1 cellular context compared by ENCODE assay signal in the genomic region with DNA sequence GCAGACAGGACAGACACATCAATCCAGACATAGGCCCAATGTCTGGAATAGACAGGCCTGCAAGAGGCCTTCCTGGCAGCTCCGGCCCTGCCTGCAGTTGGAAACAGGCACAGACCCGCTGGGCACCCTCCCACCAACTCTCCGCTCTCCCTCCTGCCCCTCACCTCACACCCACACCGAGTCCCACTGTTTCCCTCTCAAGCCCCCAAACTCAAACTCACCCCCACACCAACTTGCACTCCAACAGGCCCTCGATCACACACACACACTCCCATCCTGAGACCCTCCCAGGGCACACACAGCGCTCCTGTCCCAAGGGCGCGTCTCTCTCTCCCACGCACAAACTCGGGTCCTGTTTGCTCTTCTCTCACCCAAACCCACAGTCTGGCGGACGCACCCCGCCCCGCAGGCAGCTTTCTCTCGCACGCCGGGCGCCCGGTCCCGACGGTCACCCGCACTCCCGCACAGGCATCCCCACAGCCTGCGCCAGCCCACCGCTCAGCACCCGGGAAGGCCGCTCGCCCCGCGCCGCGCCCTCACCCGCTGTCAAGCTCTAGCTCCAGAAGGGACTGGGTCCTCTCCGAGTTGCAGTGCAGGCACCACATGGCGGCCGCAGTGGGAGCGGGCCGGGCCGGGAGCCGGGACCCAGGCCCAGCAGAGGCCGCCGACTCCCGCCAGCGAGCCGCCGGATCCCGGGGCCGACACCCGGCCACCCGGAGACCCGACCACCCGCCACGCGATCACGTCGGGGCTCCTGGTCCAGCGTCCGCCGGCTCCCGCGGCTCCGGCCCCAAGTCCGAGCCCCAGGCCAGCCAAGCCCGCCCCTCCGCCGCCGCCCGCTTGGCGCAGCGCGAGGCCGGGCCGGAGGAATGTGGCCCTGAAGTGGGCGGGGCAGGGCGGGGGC.
TF ChIP-seq lines count a peak whose summit lies in the region.

No MANE protein-coding gene starts in this region.

TF ChIP-seq in HepG2, 621 proteins besides CTCF, POLR2A, EP300 and RAD21 (continued from another document):
- TF ChIP-seq ZNF317 (CRISPR knock-in tag; IDR thresholded peaks at IDR 0.05) (no peak), FIP1L1 (IDR thresholded peaks at IDR 0.05; ENCODE audit: borderline replicate concordance, insufficient read depth, low read depth, low read length) (no peak), NFRKB (IDR thresholded peaks at IDR 0.05) (no peak), ZKSCAN1 (IDR thresholded peaks at IDR 0.05; ENCODE audit: low read length) (no peak), TEAD3 (CRISPR knock-in tag; optimal IDR thresholded peaks at IDR 0.05; ENCODE audit: borderline replicate concordance) (no peak), MTF1 (CRISPR knock-in tag; IDR thresholded peaks at IDR 0.05) (no peak), SPEN (CRISPR knock-in tag; IDR thresholded peaks at IDR 0.05; ENCODE audit: low read depth) (no peak), SCMH1 (CRISPR knock-in tag; IDR thresholded peaks at IDR 0.05; ENCODE audit: borderline replicate concordance) (no peak), NR2C2 (CRISPR knock-in tag; IDR thresholded peaks at IDR 0.05; ENCODE audit: borderline replicate concordance) (no peak)
- TF ChIP-seq, protein P1, sequence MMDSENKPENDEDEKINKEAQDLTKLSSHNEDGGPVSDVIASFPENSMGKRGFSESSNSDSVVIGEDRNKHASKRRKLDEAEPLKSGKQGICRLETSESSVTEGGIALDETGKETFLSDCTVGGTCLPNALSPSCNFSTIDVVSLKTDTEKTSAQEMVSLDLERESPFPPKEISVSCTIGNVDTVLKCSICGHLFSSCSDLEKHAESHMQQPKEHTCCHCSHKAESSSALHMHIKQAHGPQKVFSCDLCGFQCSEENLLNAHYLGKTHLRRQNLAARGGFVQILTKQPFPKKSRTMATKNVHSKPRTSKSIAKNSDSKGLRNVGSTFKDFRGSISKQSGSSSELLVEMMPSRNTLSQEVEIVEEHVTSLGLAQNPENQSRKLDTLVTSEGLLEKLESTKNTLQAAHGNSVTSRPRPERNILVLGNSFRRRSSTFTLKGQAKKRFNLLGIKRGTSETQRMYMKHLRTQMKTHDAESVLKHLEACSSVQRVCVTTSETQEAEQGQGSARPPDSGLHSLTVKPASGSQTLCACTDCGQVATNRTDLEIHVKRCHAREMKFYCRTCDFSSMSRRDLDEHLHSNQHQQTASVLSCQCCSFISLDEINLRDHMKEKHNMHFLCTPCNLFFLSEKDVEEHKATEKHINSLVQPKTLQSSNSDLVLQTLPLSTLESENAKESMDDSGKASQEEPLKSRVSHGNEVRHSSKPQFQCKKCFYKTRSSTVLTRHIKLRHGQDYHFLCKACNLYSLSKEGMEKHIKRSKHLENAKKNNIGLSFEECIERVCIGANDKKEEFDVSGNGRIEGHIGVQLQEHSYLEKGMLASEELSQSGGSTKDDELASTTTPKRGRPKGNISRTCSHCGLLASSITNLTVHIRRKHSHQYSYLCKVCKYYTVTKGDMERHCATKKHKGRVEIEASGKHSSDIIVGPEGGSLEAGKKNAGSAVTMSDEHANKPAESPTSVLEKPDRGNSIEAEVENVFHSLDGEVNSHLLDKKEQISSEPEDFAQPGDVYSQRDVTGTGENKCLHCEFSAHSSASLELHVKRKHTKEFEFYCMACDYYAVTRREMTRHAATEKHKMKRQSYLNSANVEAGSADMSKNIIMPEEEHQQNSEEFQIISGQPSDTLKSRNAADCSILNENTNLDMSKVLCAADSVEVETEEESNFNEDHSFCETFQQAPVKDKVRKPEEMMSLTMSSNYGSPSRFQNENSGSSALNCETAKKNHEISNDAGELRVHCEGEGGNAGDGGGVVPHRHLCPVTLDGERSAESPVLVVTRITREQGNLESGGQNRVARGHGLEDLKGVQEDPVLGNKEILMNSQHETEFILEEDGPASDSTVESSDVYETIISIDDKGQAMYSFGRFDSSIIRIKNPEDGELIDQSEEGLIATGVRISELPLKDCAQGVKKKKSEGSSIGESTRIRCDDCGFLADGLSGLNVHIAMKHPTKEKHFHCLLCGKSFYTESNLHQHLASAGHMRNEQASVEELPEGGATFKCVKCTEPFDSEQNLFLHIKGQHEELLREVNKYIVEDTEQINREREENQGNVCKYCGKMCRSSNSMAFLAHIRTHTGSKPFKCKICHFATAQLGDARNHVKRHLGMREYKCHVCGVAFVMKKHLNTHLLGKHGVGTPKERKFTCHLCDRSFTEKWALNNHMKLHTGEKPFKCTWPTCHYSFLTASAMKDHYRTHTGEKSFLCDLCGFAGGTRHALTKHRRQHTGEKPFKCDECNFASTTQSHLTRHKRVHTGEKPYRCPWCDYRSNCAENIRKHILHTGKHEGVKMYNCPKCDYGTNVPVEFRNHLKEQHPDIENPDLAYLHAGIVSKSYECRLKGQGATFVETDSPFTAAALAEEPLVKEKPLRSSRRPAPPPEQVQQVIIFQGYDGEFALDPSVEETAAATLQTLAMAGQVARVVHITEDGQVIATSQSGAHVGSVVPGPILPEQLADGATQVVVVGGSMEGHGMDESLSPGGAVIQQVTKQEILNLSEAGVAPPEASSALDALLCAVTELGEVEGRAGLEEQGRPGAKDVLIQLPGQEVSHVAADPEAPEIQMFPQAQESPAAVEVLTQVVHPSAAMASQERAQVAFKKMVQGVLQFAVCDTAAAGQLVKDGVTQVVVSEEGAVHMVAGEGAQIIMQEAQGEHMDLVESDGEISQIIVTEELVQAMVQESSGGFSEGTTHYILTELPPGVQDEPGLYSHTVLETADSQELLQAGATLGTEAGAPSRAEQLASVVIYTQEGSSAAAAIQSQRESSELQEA (CRISPR knock-in tag; IDR thresholded peaks at IDR 0.05; ENCODE audit: not compliant biosample characterization): no peak
- TF ChIP-seq, protein P2, sequence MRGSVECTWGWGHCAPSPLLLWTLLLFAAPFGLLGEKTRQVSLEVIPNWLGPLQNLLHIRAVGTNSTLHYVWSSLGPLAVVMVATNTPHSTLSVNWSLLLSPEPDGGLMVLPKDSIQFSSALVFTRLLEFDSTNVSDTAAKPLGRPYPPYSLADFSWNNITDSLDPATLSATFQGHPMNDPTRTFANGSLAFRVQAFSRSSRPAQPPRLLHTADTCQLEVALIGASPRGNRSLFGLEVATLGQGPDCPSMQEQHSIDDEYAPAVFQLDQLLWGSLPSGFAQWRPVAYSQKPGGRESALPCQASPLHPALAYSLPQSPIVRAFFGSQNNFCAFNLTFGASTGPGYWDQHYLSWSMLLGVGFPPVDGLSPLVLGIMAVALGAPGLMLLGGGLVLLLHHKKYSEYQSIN (CRISPR knock-in tag; IDR thresholded peaks at IDR 0.05; ENCODE audit: borderline replicate concordance): no peak
- TF ChIP-seq, protein P3, sequence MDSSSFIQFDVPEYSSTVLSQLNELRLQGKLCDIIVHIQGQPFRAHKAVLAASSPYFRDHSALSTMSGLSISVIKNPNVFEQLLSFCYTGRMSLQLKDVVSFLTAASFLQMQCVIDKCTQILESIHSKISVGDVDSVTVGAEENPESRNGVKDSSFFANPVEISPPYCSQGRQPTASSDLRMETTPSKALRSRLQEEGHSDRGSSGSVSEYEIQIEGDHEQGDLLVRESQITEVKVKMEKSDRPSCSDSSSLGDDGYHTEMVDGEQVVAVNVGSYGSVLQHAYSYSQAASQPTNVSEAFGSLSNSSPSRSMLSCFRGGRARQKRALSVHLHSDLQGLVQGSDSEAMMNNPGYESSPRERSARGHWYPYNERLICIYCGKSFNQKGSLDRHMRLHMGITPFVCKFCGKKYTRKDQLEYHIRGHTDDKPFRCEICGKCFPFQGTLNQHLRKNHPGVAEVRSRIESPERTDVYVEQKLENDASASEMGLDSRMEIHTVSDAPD (CRISPR knock-in tag; IDR thresholded peaks at IDR 0.05): no peak
- TF ChIP-seq, protein P4, sequence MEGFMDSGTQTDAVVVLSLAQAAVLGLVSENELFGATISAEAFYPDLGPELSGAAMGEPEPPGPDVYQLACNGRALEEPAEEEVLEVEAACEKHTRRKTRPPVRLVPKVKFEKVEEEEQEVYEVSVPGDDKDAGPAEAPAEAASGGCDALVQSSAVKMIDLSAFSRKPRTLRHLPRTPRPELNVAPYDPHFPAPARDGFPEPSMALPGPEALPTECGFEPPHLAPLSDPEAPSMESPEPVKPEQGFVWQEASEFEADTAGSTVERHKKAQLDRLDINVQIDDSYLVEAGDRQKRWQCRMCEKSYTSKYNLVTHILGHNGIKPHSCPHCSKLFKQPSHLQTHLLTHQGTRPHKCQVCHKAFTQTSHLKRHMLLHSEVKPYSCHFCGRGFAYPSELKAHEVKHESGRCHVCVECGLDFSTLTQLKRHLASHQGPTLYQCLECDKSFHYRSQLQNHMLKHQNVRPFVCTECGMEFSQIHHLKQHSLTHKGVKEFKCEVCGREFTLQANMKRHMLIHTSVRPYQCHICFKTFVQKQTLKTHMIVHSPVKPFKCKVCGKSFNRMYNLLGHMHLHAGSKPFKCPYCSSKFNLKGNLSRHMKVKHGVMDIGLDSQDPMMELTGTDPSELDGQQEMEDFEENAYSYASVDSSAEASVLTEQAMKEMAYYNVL (CRISPR knock-in tag; IDR thresholded peaks at IDR 0.05; ENCODE audit: borderline replicate concordance): no peak
